In the genomic region with DNA sequence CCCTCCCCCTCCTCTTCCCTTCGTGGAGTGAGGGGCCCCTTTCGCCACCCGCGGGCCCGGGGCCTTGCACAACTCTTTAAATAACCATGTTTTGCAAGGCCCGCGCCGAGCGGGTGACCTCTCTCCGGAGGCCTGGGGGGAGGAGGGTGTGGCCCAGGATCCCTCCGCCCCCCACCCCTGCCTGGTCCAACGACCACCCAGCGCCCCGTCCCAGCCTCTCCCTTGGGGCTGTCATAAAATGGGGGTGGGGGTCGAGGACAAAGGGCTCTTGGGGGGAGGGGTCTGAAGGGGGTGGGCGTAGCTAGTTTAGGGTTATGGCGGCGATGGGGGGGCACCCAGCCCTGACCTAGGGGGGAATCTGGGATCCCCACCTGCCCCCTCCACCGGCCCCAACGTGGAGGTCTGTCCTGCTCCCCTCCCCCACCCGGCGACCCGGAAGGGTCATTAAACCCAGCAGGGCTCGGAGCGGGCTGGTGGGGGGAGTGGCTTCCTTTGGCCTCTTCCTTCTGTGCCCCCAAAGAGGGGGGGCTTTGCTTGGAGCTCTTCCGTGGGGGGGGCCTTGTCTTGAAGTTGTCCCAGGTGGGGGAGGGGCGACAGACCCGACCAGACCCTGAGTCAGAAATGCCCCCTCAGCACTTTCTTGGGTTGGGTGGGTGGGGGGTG, we compare ENCODE assay signal across 8 cellular contexts. TPM values are rescaled to one million over a fixed set of nuclear protein-coding genes. Genes with fewer than 3 reads are reported as not detected.
DNase-seq lines count a peak whose midpoint lies in the region; ATAC-seq and TF ChIP-seq lines count a peak whose summit lies in the region.

No MANE protein-coding gene starts in this region.

- no peaks in the 10 kb centered on the region for H3K36me3 ChIP-seq in CD8-positive, alpha-beta T cell (ENCODE audit: insufficient read depth, low read length)
- H3K36me3 ChIP-seq in KMS-11 (ENCODE audit: insufficient read depth) (no peaks in the 10 kb centered on the region), mesendoderm (ENCODE audit: control insufficient read depth, insufficient read depth, low read length) (peaks cover 2% of the 10 kb centered on the region)

- intact Hi-C loops in CD8-positive, alpha-beta T cell (cut with DNase I, micrococcal nuclease), result loop anchor here in 1 of 2 experiments (5.0 to 10.0 kb wide), 2 partner anchors 95 to 158 kb away; partner anchors contain the start of genes RNU6-2 and TMEM259

- no peak for DNase-seq in CD8-positive, alpha-beta T cell
- DNase-seq in chondrocyte (ENCODE audit: low spot score), result no peak
- peak; percentile 67 for DNase-seq in mesendoderm
- DNase-seq in HUDEP-2 (lab: John Stamatoyannopoulos, UW; ENCODE audit: unreplicated experiment in 76 of 76), result no peak
- DNase-seq in retina, result no peak

- peak overlapping the region; percentile 78; the same call in 1 of the 2 replicates for H3K4me2 ChIP-seq in KMS-11
- peak overlapping the region; percentile 29 for H3K4me2 ChIP-seq in mesendoderm (ENCODE audit: low read length)

- H3K4ac ChIP-seq in mesendoderm (ENCODE audit: low read depth, low read length), result peak overlapping the region; percentile 99

- no peak overlapping the region for H2AK5ac ChIP-seq in mesendoderm (ENCODE audit: low read length)

- H3K79me2 ChIP-seq in KMS-11 (ENCODE audit: insufficient read depth, low read depth) (peaks cover 4% of the 10 kb centered on the region; the same call in 1 of the 2 replicates), mesendoderm (ENCODE audit: control insufficient read depth, insufficient read depth, low read length) (peaks cover 30% of the 10 kb centered on the region)

- peak overlapping the region; percentile 100 for H3K18ac ChIP-seq in mesendoderm (ENCODE audit: low read length)

- H3K9me3 Mint-ChIP-seq in CD8-positive, alpha-beta T cell, result no peaks in the 10 kb centered on the region
- no peaks in the 10 kb centered on the region for H3K9me3 Mint-ChIP-seq in chondrocyte (ENCODE audit: low read depth)

- peak overlapping the region; percentile 74 for H3K4me3 Mint-ChIP-seq in CD8-positive, alpha-beta T cell
- peak overlapping the region; percentile 71 for H3K4me3 Mint-ChIP-seq in chondrocyte (ENCODE audit: unreplicated experiment)

- H2BK5ac ChIP-seq in mesendoderm (ENCODE audit: low read length), result no peak overlapping the region

- H3K27me3 ChIP-seq in CD8-positive, alpha-beta T cell (ENCODE audit: insufficient read depth, low read length), result no peaks in the 10 kb centered on the region
- no peaks in the 10 kb centered on the region; the same call in 1 of the 2 replicates for H3K27me3 ChIP-seq in KMS-11 (ENCODE audit: insufficient read depth, low read depth)
- no peaks in the 10 kb centered on the region for H3K27me3 ChIP-seq in mesendoderm (ENCODE audit: insufficient read depth, low read length, poor library complexity)

- no peaks in the 10 kb centered on the region for H3K27me3 Mint-ChIP-seq in CD8-positive, alpha-beta T cell (ENCODE audit: low read depth)
- no peaks in the 10 kb centered on the region for H3K27me3 Mint-ChIP-seq in chondrocyte (ENCODE audit: low read depth)

- no peaks in the 10 kb centered on the region for H3K9me3 ChIP-seq in CD8-positive, alpha-beta T cell (ENCODE audit: low read length)

- H2BK120ac ChIP-seq in mesendoderm (ENCODE audit: low read depth, low read length), result peak overlapping the region; percentile 96

- peak overlapping the region; percentile 89 for H3K56ac ChIP-seq in mesendoderm (ENCODE audit: low read length)

- H3K4me3 ChIP-seq in CD8-positive, alpha-beta T cell (ENCODE audit: low read depth, low read length), result peak overlapping the region; percentile 11
- no peak overlapping the region for H3K4me3 ChIP-seq in KMS-11 (IDR thresholded peaks at IDR 0.05; ENCODE audit: insufficient read depth, low read depth, low read length)
- peak overlapping the region; percentile 91 for H3K4me3 ChIP-seq in mesendoderm (ENCODE audit: low read length)

- POLR2A ChIA-PET in CD8-positive, alpha-beta T cell (lab: Charles Lee), result no interaction called here

- no peak for ATAC-seq in CD8-positive, alpha-beta T cell
- ATAC-seq in GM18858 (IDR thresholded peaks at IDR 0.05; ENCODE audit: unreplicated experiment), result no peak
- no peak for ATAC-seq in HG02981 (IDR thresholded peaks at IDR 0.05; ENCODE audit: unreplicated experiment)

- H3K36me3 Mint-ChIP-seq in CD8-positive, alpha-beta T cell, result no peaks in the 10 kb centered on the region
- no peaks in the 10 kb centered on the region for H3K36me3 Mint-ChIP-seq in chondrocyte (ENCODE audit: low read depth)

- no peak overlapping the region for H2BK15ac ChIP-seq in mesendoderm (replicated peaks; ENCODE audit: low read depth)

- no peak overlapping the region for H3K23ac ChIP-seq in mesendoderm (ENCODE audit: low read length)

- H3K27ac Mint-ChIP-seq in CD8-positive, alpha-beta T cell, result no peak overlapping the region
- no peak overlapping the region for H3K27ac Mint-ChIP-seq in chondrocyte (ENCODE audit: unreplicated experiment)

- no peak for TF ChIP-seq CTCF in CD8-positive, alpha-beta T cell (IDR thresholded peaks at IDR 0.05)
- TF ChIP-seq CTCF in KMS-11 (conservative IDR thresholded peaks at IDR 0.05; ENCODE audit: low read depth, low read length) (no peak), chondrocyte (IDR thresholded peaks at IDR 0.05) (no peak)

- no peak overlapping the region for H3K27ac ChIP-seq in CD8-positive, alpha-beta T cell (ENCODE audit: low read depth, low read length)
- H3K27ac ChIP-seq in KMS-11, result peak overlapping the region; percentile 42; the same call in 1 of the 2 replicates
- peak overlapping the region; percentile 92 for H3K27ac ChIP-seq in mesendoderm (ENCODE audit: low read depth, low read length)

- H3K4me1 Mint-ChIP-seq in CD8-positive, alpha-beta T cell (ENCODE audit: low read depth), result peaks cover 12% of the 10 kb centered on the region
- H3K4me1 Mint-ChIP-seq in chondrocyte (ENCODE audit: low read depth), result peaks cover 2% of the 10 kb centered on the region

- no peak overlapping the region for H4K5ac ChIP-seq in mesendoderm (ENCODE audit: low read length)

- H4K20me1 ChIP-seq in KMS-11 (ENCODE audit: insufficient read depth), result no peaks in the 10 kb centered on the region

- H3K9ac ChIP-seq in KMS-11 (peak overlapping the region; percentile 63; the same call in 1 of the 2 replicates), mesendoderm (ENCODE audit: low read length) (peak overlapping the region; percentile 93)

- peaks cover 5% of the 10 kb centered on the region for H3K79me1 ChIP-seq in mesendoderm (ENCODE audit: low read length)

- H3K4me1 ChIP-seq in CD8-positive, alpha-beta T cell (ENCODE audit: insufficient read depth, low read length), result peaks cover 17% of the 10 kb centered on the region
- H3K4me1 ChIP-seq in KMS-11 (ENCODE audit: low read depth, poor library complexity, severe bottlenecking), result peaks cover 4% of the 10 kb centered on the region
- no peaks in the 10 kb centered on the region for H3K4me1 ChIP-seq in mesendoderm (ENCODE audit: control insufficient read depth, low read depth, low read length)

- WGBS in mesendoderm (ENCODE audit: extremely low coverage, insufficient coverage, low lambda C conversion rate), result no CpG with 5 or more reads among the region's 28 CpGs

- H2AFZ ChIP-seq in KMS-11 (ENCODE audit: low read depth), result no peak overlapping the region

- CTCF ChIA-PET in CD8-positive, alpha-beta T cell (lab: Charles Lee), result interaction anchor here (0.6 kb wide), 1 partner anchor 71 kb away, joined by 3 read pairs; no protein-coding TSS in a partner anchor

- H4K8ac ChIP-seq in mesendoderm (ENCODE audit: low read depth, low read length), result peak overlapping the region; percentile 76

RNA-seq across cellular contexts. Expression of gene ARID3A, which starts 1.3 kb away (rescaled TPM):
- total RNA-seq in CD8-positive, alpha-beta T cell, result 1 to 10 TPM; 2.0 to 2.7 TPM
- 6.6 to 10.0 TPM (median 8.8 TPM) in 3 replicates for total RNA-seq in chondrocyte
- 66.2 TPM for polyA plus RNA-seq in mesendoderm (2013, experiment 1 of 2)
- 69.1 TPM for polyA plus RNA-seq in mesendoderm (2013, experiment 2 of 2)

RNA-seq across cellular contexts. Expression of gene KISS1R, which starts 10.0 kb away (rescaled TPM):
- under 1 TPM; 0.81 to 0.90 TPM for total RNA-seq in CD8-positive, alpha-beta T cell
- 0.17 to 0.38 TPM (median 0.24 TPM) in 3 replicates for total RNA-seq in chondrocyte
- 0.10 TPM for polyA plus RNA-seq in mesendoderm (2013, experiment 1 of 2)
- 0.15 TPM for polyA plus RNA-seq in mesendoderm (2013, experiment 2 of 2)

RNA-seq across cellular contexts. Expression of gene R3HDM4, which starts 14.2 kb away (rescaled TPM):
- total RNA-seq in CD8-positive, alpha-beta T cell, result 100 to 1,000 TPM; 242 to 261 TPM
- total RNA-seq in chondrocyte, result 47.1 to 52.2 TPM (median 48.4 TPM) in 3 replicates
- polyA plus RNA-seq in mesendoderm (2013, experiment 1 of 2), result 56.1 TPM
- 56.0 TPM for polyA plus RNA-seq in mesendoderm (2013, experiment 2 of 2)

RNA-seq across cellular contexts. Expression of gene RNU6-9, which starts 33.9 kb away (rescaled TPM):
- total RNA-seq in CD8-positive, alpha-beta T cell, result not detected
- not detected in 3 replicates for total RNA-seq in chondrocyte
- not detected for polyA plus RNA-seq in mesendoderm (2013, experiment 1 of 2)
- not detected for polyA plus RNA-seq in mesendoderm (2013, experiment 2 of 2)

RNA-seq across cellular contexts. Expression of gene MED16, which starts 34.2 kb away (rescaled TPM):
- 10 to 100 TPM; 32.6 to 35.3 TPM for total RNA-seq in CD8-positive, alpha-beta T cell
- 47.0 to 53.9 TPM (median 53.1 TPM) in 3 replicates for total RNA-seq in chondrocyte
- polyA plus RNA-seq in mesendoderm (2013, experiment 1 of 2), result 34.1 TPM
- polyA plus RNA-seq in mesendoderm (2013, experiment 2 of 2), result 33.8 TPM
